Comparison of ENCODE assay signal across 7 cellular contexts in the genomic region with DNA sequence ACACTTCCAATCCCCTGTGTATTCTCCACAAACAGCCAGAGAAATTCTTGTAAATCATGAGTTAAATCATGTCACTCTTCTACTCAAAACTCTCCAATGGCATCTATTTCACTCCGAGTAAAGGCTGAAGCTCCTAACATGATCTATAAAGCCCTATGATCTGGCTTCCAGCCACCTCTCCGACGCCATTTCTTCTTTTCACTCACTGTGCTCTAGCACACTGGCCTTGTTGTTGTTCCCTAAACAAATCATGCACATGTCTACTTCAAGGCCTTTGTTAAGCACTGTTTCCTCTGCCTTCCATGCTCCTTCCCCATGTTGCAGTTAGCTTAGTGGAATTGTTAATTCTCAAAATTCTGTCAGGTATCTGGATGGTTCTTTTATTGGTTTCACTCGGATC.
"Had no signal": no experiment of that assay in that cellular context is flagged by ENCODE, and none has a peak within 500 bp of the region (broad histone marks: within the 10 kb centered on the region; RNA-seq: fewer than 3 reads in every experiment).

No MANE protein-coding gene starts in this region.

- H3K4me3 ChIP-seq: GM23248, HAP-1 had no signal

- H3K36me3 ChIP-seq: HAP-1 had no signal

- DNase-seq: GM23248, GOT3, H7, HFFc6, IMR-90 had no signal

- H3K9me3 ChIP-seq: HAP-1 had no signal

- H2AFZ ChIP-seq: GM23248 had no signal

- ATAC-seq: HCT116 had no signal

- H3K9ac ChIP-seq: GM23248 had no signal

- H3K27ac ChIP-seq: GM23248 had no signal
